ENCODE assay signal across 22 cellular contexts in the genomic region with DNA sequence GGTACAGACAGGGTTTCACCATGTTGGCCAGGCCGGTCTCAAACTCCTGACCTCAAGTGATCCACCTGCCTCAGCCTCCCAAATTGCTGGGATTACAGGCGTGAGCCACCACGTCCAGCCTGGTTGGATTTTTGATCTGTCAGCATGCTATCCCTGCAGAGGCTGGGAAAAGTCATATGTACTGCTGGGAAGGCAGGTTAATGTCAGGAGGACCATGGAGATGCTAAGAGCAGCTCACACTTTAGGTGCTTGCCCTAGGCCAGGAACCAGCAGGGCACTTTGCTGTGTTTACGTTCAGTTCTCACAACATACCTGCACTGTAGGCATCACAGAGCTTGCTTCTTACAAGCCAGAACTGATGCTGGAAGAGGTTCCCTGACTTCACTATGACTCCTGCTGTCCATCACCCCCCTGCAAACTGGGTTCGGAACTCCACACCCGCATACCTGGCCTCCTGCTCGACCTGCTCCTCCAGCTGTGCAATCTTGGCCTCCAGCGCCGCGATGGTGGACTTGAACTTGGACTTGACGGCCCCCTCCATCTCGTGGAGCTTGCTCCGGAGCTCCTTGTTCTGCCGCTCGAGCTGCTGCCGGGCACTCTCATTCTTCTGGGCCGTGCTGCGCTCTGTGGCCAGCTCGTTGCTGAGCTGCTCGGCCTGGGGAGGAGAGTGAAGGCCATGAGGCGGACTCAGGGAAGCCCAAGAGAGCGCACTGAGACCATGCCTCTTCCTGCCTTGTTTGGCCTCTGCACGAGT.
"Had no signal": no experiment of that assay in that cellular context is flagged by ENCODE, and none has a peak within 500 bp of the region (broad histone marks: within the 10 kb centered on the region; RNA-seq: fewer than 3 reads in every experiment).

No MANE protein-coding gene starts in this region.

- H3K27ac ChIP-seq: epithelial cell of prostate, esophagus squamous epithelium, left ventricle myocardium inferior, lower lobe of right lung, neural progenitor cell, pancreas, prostate gland, stomach had no signal

- H3K4me3 ChIP-seq: esophagus squamous epithelium, left ventricle myocardium inferior, lower lobe of right lung, neural progenitor cell, pancreas, prostate gland, stomach had no signal

- H3K4me1 ChIP-seq: esophagus squamous epithelium, left ventricle myocardium inferior, lower lobe of right lung, neural progenitor cell, pancreas, prostate gland, stomach had no signal

- DNase-seq: effector memory CD4-positive, alpha-beta T cell; esophagus squamous epithelium; foreskin fibroblast; kidney; left cardiac atrium; left ventricle myocardium inferior; lower lobe of right lung; mesenchymal stem cell; midbrain; occipital lobe; retina; small intestine; stimulated activated CD4-positive, alpha-beta T cell treated with anti-CD3 and anti-CD28 coated beads, Interleukin-12 subunit alpha, Interleukin-12 subunit beta, amount 100 ng/mL, for 4 hours; stimulated activated naive CD4-positive, alpha-beta T cell; stomach; trophoblast cell had no signal

- H3K36me3 Mint-ChIP-seq: natural killer cell treated with Interleukin-12 subunit alpha and Interleukin-12 subunit beta and Interleukin-15 and Interleukin-18, amount 100 ng/mL, for 72 hours had no signal

- FAIRE-seq: kidney, pancreas, small intestine, urothelium cell line had no signal

- H3K36me3 ChIP-seq: neural progenitor cell, pancreas had no signal

- H3K27me3 Mint-ChIP-seq: natural killer cell treated with Interleukin-12 subunit alpha and Interleukin-12 subunit beta and Interleukin-15 and Interleukin-18, amount 100 ng/mL, for 72 hours had no signal

- H3K27ac Mint-ChIP-seq: natural killer cell treated with Interleukin-12 subunit alpha and Interleukin-12 subunit beta and Interleukin-15 and Interleukin-18, amount 100 ng/mL, for 72 hours; neural progenitor cell had no signal

- ATAC-seq: left cardiac atrium; lower lobe of right lung; natural killer cell treated with Interleukin-12 subunit alpha and Interleukin-12 subunit beta and Interleukin-15 and Interleukin-18, amount 100 ng/mL, for 72 hours; pancreas had no signal

- H3K4me2 ChIP-seq: neural progenitor cell had no signal

- H3K9me3 ChIP-seq: esophagus squamous epithelium, left ventricle myocardium inferior, lower lobe of right lung, pancreas, prostate gland, stomach had no signal

- H3K27me3 ChIP-seq: esophagus squamous epithelium, neural progenitor cell, pancreas, stomach had no signal

- H3K4me3 Mint-ChIP-seq: natural killer cell treated with Interleukin-12 subunit alpha and Interleukin-12 subunit beta and Interleukin-15 and Interleukin-18, amount 100 ng/mL, for 72 hours; neural progenitor cell had no signal

- H3K9ac ChIP-seq: neural progenitor cell had no signal

- H3K9me3 Mint-ChIP-seq: natural killer cell treated with Interleukin-12 subunit alpha and Interleukin-12 subunit beta and Interleukin-15 and Interleukin-18, amount 100 ng/mL, for 72 hours; neural progenitor cell had no signal

- H2AFZ ChIP-seq: neural progenitor cell had no signal
